Comparison of ENCODE assay signal across 22 cellular contexts in genomic region chr6:35512740-35513139, GRCh38. TPM values are rescaled to one million over a fixed set of nuclear protein-coding genes. Genes with fewer than 3 reads are reported as not detected.
DNase-seq lines count a peak whose midpoint lies in the region; ATAC-seq and TF ChIP-seq lines count a peak whose summit lies in the region.
"Had no signal": no experiment of that assay in that cellular context is flagged by ENCODE, and none has a peak within 500 bp of the region (broad histone marks: within the 10 kb centered on the region; RNA-seq: fewer than 3 reads in every experiment).

Gene TULP1, minus strand, starts transcription at chr6:35512896. Its CDS starts 38 bp downstream, at chr6:35512858.

- no peaks in the 10 kb centered on the region for H3K4me1 ChIP-seq in right cardiac atrium (ENCODE audit: control insufficient read depth, insufficient read depth, low read length)

- H3K27ac ChIP-seq in right cardiac atrium (ENCODE audit: low read length), result no peak within 1 kb of the TSS
- no peak within 1 kb of the TSS for H3K27ac ChIP-seq in coronary artery
- H3K27ac ChIP-seq: C4-2B, RWPE1 had no signal

- H3K27me3 Mint-ChIP-seq in naive thymus-derived CD8-positive, alpha-beta T cell, result peaks cover 5 to 29% (median 15%) of the 10 kb centered on the region in 5 donors
- peaks cover 28% of the 10 kb centered on the region for H3K27me3 Mint-ChIP-seq in activated CD8-positive, alpha-beta T cell treated with anti-CD3 and anti-CD28 coated beads, Interleukin-2, amount 10 ng/mL, durations not matched to agents 7 days and 5 days (ENCODE audit: low read depth)
- H3K27me3 Mint-ChIP-seq in T-helper 17 cell, result peaks cover 25% of the 10 kb centered on the region

- no peak for ATAC-seq in right cardiac atrium
- ATAC-seq in left cardiac atrium, result no peak
- no peak for ATAC-seq in naive thymus-derived CD8-positive, alpha-beta T cell
- ATAC-seq in activated CD8-positive, alpha-beta T cell treated with anti-CD3 and anti-CD28 coated beads, Interleukin-2, amount 10 ng/mL, durations not matched to agents 7 days and 5 days, result no peak
- ATAC-seq in T-helper 17 cell, result no peak

- H3K9me3 Mint-ChIP-seq in naive thymus-derived CD8-positive, alpha-beta T cell, result no peaks in the 10 kb centered on the region
- no peaks in the 10 kb centered on the region for H3K9me3 Mint-ChIP-seq in activated CD8-positive, alpha-beta T cell treated with anti-CD3 and anti-CD28 coated beads, Interleukin-2, amount 10 ng/mL, durations not matched to agents 7 days and 5 days (ENCODE audit: insufficient read depth)
- H3K9me3 Mint-ChIP-seq: activated CD4-positive, alpha-beta T cell treated with anti-CD3 and anti-CD28 coated beads, Interleukin-2, amount 10 ng/mL, durations not matched to agents 7 days and 5 days; central memory CD8-positive, alpha-beta T cell; HFFc6 had no signal

- no peaks in the 10 kb centered on the region for H3K27me3 ChIP-seq in right cardiac atrium (ENCODE audit: control insufficient read depth, insufficient read depth)

- 85% methylated on average over 10 of the region's 10 CpGs for WGBS in right cardiac atrium

- H3K4me3 ChIP-seq in right cardiac atrium (ENCODE audit: low read length), result peak within 1 kb of the TSS; percentile 43
- H3K4me3 ChIP-seq in coronary artery, result peak within 1 kb of the TSS; percentile 54

- H3K4me3 Mint-ChIP-seq in naive thymus-derived CD8-positive, alpha-beta T cell, result peak within 1 kb of the TSS in 7 of 10 donors; percentile 10 to 68 (median 41)
- no peak within 1 kb of the TSS for H3K4me3 Mint-ChIP-seq in activated CD8-positive, alpha-beta T cell treated with anti-CD3 and anti-CD28 coated beads, Interleukin-2, amount 10 ng/mL, durations not matched to agents 7 days and 5 days
- H3K4me3 Mint-ChIP-seq in T-helper 17 cell, result no peak within 1 kb of the TSS
- H3K4me3 Mint-ChIP-seq: activated CD4-positive, alpha-beta T cell treated with anti-CD3 and anti-CD28 coated beads, Interleukin-2, amount 10 ng/mL, durations not matched to agents 7 days and 5 days; central memory CD8-positive, alpha-beta T cell; HFFc6 had no signal

- DNase-seq in right cardiac atrium, result no peak
- DNase-seq in left cardiac atrium, result no peak
- DNase-seq in coronary artery (ENCODE audit: low spot score), result no peak
- DNase-seq in naive thymus-derived CD8-positive, alpha-beta T cell, result no peak
- DNase-seq in HuH-7 (ENCODE audit: low spot score), result no peak
- DNase-seq in activated CD8-positive, alpha-beta T cell treated with anti-CD3 and anti-CD28 coated beads, Interleukin-2, amount 10 ng/mL, durations not matched to agents 7 days and 5 days, result no peak
- DNase-seq in NCI-H446 (lab: John Stamatoyannopoulos, UW), result no peak
- DNase-seq in T-helper 17 cell, result no peak
- DNase-seq: activated CD4-positive, alpha-beta T cell treated with anti-CD3 and anti-CD28 coated beads, Interleukin-2, amount 10 ng/mL, durations not matched to agents 7 days and 5 days; amniotic stem cell; DMS 273 treated with DMSO at 0.1 percent for 48 hours; effector memory CD4-positive, alpha-beta T cell; GF-D8; head of caudate nucleus; HFFc6; kidney glomerular epithelial cell; midbrain; NCI-H1436 had no signal

- no peaks in the 10 kb centered on the region for H3K36me3 Mint-ChIP-seq in naive thymus-derived CD8-positive, alpha-beta T cell
- no peaks in the 10 kb centered on the region for H3K36me3 Mint-ChIP-seq in activated CD8-positive, alpha-beta T cell treated with anti-CD3 and anti-CD28 coated beads, Interleukin-2, amount 10 ng/mL, durations not matched to agents 7 days and 5 days (ENCODE audit: low read depth)
- peaks cover 2% of the 10 kb centered on the region for H3K36me3 Mint-ChIP-seq in T-helper 17 cell (ENCODE audit: low read depth)

- H3K9me3 ChIP-seq in right cardiac atrium (ENCODE audit: control insufficient read depth, low read length) (no peaks in the 10 kb centered on the region), T-helper 17 cell (ENCODE audit: control insufficient read depth, low read length, poor library complexity, severe bottlenecking) (no peaks in the 10 kb centered on the region)

- peak within 1 kb of the TSS in 1 of 10 donors; percentile 5 for H3K27ac Mint-ChIP-seq in naive thymus-derived CD8-positive, alpha-beta T cell
- H3K27ac Mint-ChIP-seq in activated CD8-positive, alpha-beta T cell treated with anti-CD3 and anti-CD28 coated beads, Interleukin-2, amount 10 ng/mL, durations not matched to agents 7 days and 5 days, result no peak within 1 kb of the TSS
- no peak within 1 kb of the TSS for H3K27ac Mint-ChIP-seq in T-helper 17 cell
- H3K27ac Mint-ChIP-seq: activated CD4-positive, alpha-beta T cell treated with anti-CD3 and anti-CD28 coated beads, Interleukin-2, amount 10 ng/mL, durations not matched to agents 7 days and 5 days; HFFc6 had no signal

- intact Hi-C loops in right cardiac atrium (cut with DNase I) (no loop called here), left cardiac atrium (cut with DNase I) (no loop called here)

- TF ChIP-seq CTCF in coronary artery (IDR thresholded peaks at IDR 0.05), result no peak

- peaks cover 2 to 8% (median 5%) of the 10 kb centered on the region in 4 donors for H3K4me1 Mint-ChIP-seq in naive thymus-derived CD8-positive, alpha-beta T cell
- H3K4me1 Mint-ChIP-seq in activated CD8-positive, alpha-beta T cell treated with anti-CD3 and anti-CD28 coated beads, Interleukin-2, amount 10 ng/mL, durations not matched to agents 7 days and 5 days (ENCODE audit: low read depth), result peaks cover 2% of the 10 kb centered on the region
- peaks cover 12% of the 10 kb centered on the region for H3K4me1 Mint-ChIP-seq in T-helper 17 cell
- H3K4me1 Mint-ChIP-seq: central memory CD8-positive, alpha-beta T cell had no signal

- CTCF ChIA-PET in activated CD8-positive, alpha-beta T cell treated with anti-CD3 and anti-CD28 coated beads, Interleukin-2, amount 10 ng/mL, durations not matched to agents 7 days and 5 days (lab: Charles Lee), result no interaction called here

- POLR2A ChIA-PET in naive thymus-derived CD8-positive, alpha-beta T cell (lab: Charles Lee), result interaction anchor here (0.6 kb wide), 1 partner anchor 610 kb away, joined by 7 read pairs; no protein-coding TSS in a partner anchor
- POLR2A ChIA-PET in activated CD8-positive, alpha-beta T cell treated with anti-CD3 and anti-CD28 coated beads, Interleukin-2, amount 10 ng/mL, durations not matched to agents 7 days and 5 days (lab: Charles Lee), result no interaction called here

RNA-seq across cellular contexts. Expression of gene TULP1, which starts in this region (rescaled TPM):
- total RNA-seq in right cardiac atrium (under 1 TPM in 2 of 4 donors, not detected in 2; 0.29 to 0.54 TPM), left cardiac atrium (under 1 TPM in 1 of 2 donors, not detected in 1; 0.32 TPM), T-helper 17 cell (not detected)
- 0.34 TPM for polyA plus RNA-seq in right cardiac atrium
- total RNA-seq in naive thymus-derived CD8-positive, alpha-beta T cell, result not detected
- not detected for polyA plus RNA-seq in naive thymus-derived CD8-positive, alpha-beta T cell
- total RNA-seq in activated CD8-positive, alpha-beta T cell treated with anti-CD3 and anti-CD28 coated beads, Interleukin-2, amount 10 ng/mL, durations not matched to agents 7 days and 5 days, result not detected
- total RNA-seq: activated CD4-positive, alpha-beta T cell treated with anti-CD3 and anti-CD28 coated beads, Interleukin-2, amount 10 ng/mL, durations not matched to agents 7 days and 5 days; fibroblast of lung; HFFc6 had no signal
- polyA plus RNA-seq: fibroblast of lung had no signal

Comparison
In these comparisons a context has a peak if more than half of its experiments do, and no peak if none do; other contexts are left out.
1. H3K4me3 Mint-ChIP-seq: peak in naive thymus-derived CD8-positive, alpha-beta T cell (7 of 10); none in activated CD8-positive, alpha-beta T cell treated with anti-CD3 and anti-CD28 coated beads, Interleukin-2, amount 10 ng/mL, durations not matched to agents 7 days and 5 days (single experiment) and T-helper 17 cell (single experiment).